Comparison of ENCODE assay signal across 9 cellular contexts in genomic region chr14:33085799-33086198, GRCh38.
"Had no signal": no experiment of that assay in that cellular context is flagged by ENCODE, and none has a peak within 500 bp of the region (broad histone marks: within the 10 kb centered on the region; RNA-seq: fewer than 3 reads in every experiment).

No MANE protein-coding gene starts in this region.

- H3K4me1 ChIP-seq: HAP-1 had no signal

- H3K9ac ChIP-seq: GM23248 had no signal

- H3K27ac ChIP-seq: GM23248, HL-60 had no signal

- FAIRE-seq: K562 had no signal

- H3K4me3 Mint-ChIP-seq: HFFc6 had no signal

- H3K4me3 ChIP-seq: GM23248, HAP-1, K562 had no signal

- H3K36me3 ChIP-seq: HAP-1 had no signal

- H3K27ac Mint-ChIP-seq: HFFc6 had no signal

- DNase-seq: GM23248, GOT3, H7, HFFc6, IMR-90 had no signal

- ATAC-seq: HCT116, K562 had no signal

- H3K9me3 ChIP-seq: HAP-1 had no signal
